12 cellular contexts compared by ENCODE assay signal in genomic region chr7:122532406-122533269, GRCh38.
A peak's percentile ranks its signal among the peaks of the same experiment; 100 is the strongest.
DNase-seq lines count a peak whose midpoint lies in the region; ATAC-seq, FAIRE-seq and TF ChIP-seq lines count a peak whose summit lies in the region.
"Had no signal": no experiment of that assay in that cellular context is flagged by ENCODE, and none has a peak within 500 bp of the region (broad histone marks: within the 10 kb centered on the region; RNA-seq: fewer than 3 reads in every experiment).

No MANE protein-coding gene starts in this region.

- DNase-seq in NCI-H345 treated with DMSO at 0.1 percent for 48 hours (lab: John Stamatoyannopoulos, UW; ENCODE audit: unreplicated experiment): peak; percentile 17
- no peak for DNase-seq in NCI-H345 (lab: John Stamatoyannopoulos, UW)
- peak; percentile 12 for DNase-seq in NCI-H1694 (lab: John Stamatoyannopoulos, UW)
- peak; percentile 31 for DNase-seq in endothelial cell of umbilical vein (ENCODE audit: low read depth, low spot score)
- DNase-seq in retina: peak; percentile 24
- no peak for DNase-seq in T-helper 17 cell
- DNase-seq in hypothalamus (lab: John Stamatoyannopoulos, UW): no peak
- DNase-seq in effector CD4-positive, alpha-beta T cell: no peak
- DNase-seq: activated gamma-delta T cell treated with Interleukin-2 at 50 U/mL for 16 hours; CD4-positive, alpha-beta memory T cell; left lung had no signal

- no peaks in the 10 kb centered on the region for H3K79me2 ChIP-seq in endothelial cell of umbilical vein (ENCODE audit: control insufficient read depth, insufficient read depth, low read length)

- H3K27ac Mint-ChIP-seq in T-helper 17 cell: no peak overlapping the region
- H3K27ac Mint-ChIP-seq: CD4-positive, alpha-beta memory T cell had no signal

- dilution Hi-C loops in endothelial cell of umbilical vein (cut with MboI; ENCODE audit: extremely low pct_ligation_motif_present, low sequenced_read_pairs): no loop called here

- TF ChIP-seq POLR2A in endothelial cell of umbilical vein (IDR thresholded peaks at IDR 0.05; ENCODE audit: low read depth, low read length): no peak

- no peaks in the 10 kb centered on the region for H3K9me3 ChIP-seq in endothelial cell of umbilical vein (replicated peaks; ENCODE audit: control insufficient read depth, insufficient read depth, low read length)
- no peaks in the 10 kb centered on the region for H3K9me3 ChIP-seq in T-helper 17 cell (ENCODE audit: control insufficient read depth, low read length, poor library complexity, severe bottlenecking)
- H3K9me3 ChIP-seq: HAP-1, left lung had no signal

- POLR2A ChIA-PET in endothelial cell of umbilical vein (lab: Charles Lee): no interaction called here

- no peak overlapping the region for H3K9ac ChIP-seq in endothelial cell of umbilical vein (replicated peaks; ENCODE audit: extremely low read depth, insufficient read depth, low read length)

- H3K27me3 ChIP-seq in endothelial cell of umbilical vein (ENCODE audit: control insufficient read depth in 2 of 2, insufficient read depth in 2 of 2, low read length in 2 of 2): no peaks in the 10 kb centered on the region
- H3K27me3 ChIP-seq: left lung had no signal

- TF ChIP-seq CTCF in endothelial cell of umbilical vein (IDR thresholded peaks at IDR 0.05; ENCODE audit: extremely low read depth in 1 of 2, insufficient read depth in 1 of 2, low read depth in 1 of 2, low read length in 2 of 2): peak in 1 of 2 donors; percentile 24

- H3K27ac ChIP-seq in endothelial cell of umbilical vein (ENCODE audit: insufficient read depth, low read depth, low read length): no peak overlapping the region
- H3K27ac ChIP-seq: left lung had no signal

- intact Hi-C loops in endothelial cell of umbilical vein (cut with micrococcal nuclease): loop anchor here (5.0 kb wide), 2 partner anchors 390 to 835 kb away; partner anchors contain the start of gene AASS

- peak; percentile 28 for FAIRE-seq in endothelial cell of umbilical vein (lab: Jason Lieb, UNC)

- H3K9me1 ChIP-seq in endothelial cell of umbilical vein (replicated peaks; ENCODE audit: control insufficient read depth, extremely low read depth, insufficient read depth, low read length): no peaks in the 10 kb centered on the region

- CTCF ChIA-PET in endothelial cell of umbilical vein (lab: Charles Lee): interaction anchor here (0.6 to 10.9 kb wide), 23 partner anchors 11 to 835 kb away, joined by 3 to 375 read pairs (median 4); no protein-coding TSS in a partner anchor

- no peak overlapping the region for H2AFZ ChIP-seq in endothelial cell of umbilical vein (ENCODE audit: low read depth, low read length)

- no peaks in the 10 kb centered on the region for H3K4me1 Mint-ChIP-seq in T-helper 17 cell
- H3K4me1 Mint-ChIP-seq: CD4-positive, alpha-beta memory T cell had no signal

- H3K4me2 ChIP-seq in endothelial cell of umbilical vein (ENCODE audit: insufficient read depth, low read length): no peak overlapping the region

- no peak overlapping the region for H3K4me3 ChIP-seq in endothelial cell of umbilical vein (replicated peaks in 1 of 3; ENCODE audit: insufficient read depth in 1 of 3, low read depth in 1 of 3, low read length in 3 of 3)
- H3K4me3 ChIP-seq: HAP-1, left lung had no signal

- no peaks in the 10 kb centered on the region for H3K27me3 Mint-ChIP-seq in T-helper 17 cell
- H3K27me3 Mint-ChIP-seq: CD4-positive, alpha-beta memory T cell had no signal

- BruUV-seq in endothelial cell of umbilical vein (replicated peaks; lab: Mats Ljungman, UMichigan): no TSS peak

- H3K4me1 ChIP-seq in endothelial cell of umbilical vein (ENCODE audit: control insufficient read depth, extremely low read depth, insufficient read depth, low read length): no peaks in the 10 kb centered on the region
- H3K4me1 ChIP-seq: HAP-1, left lung had no signal

- no peaks in the 10 kb centered on the region for H4K20me1 ChIP-seq in endothelial cell of umbilical vein (replicated peaks; ENCODE audit: control insufficient read depth, extremely low read depth, insufficient read depth, low read length)

- no peak for ATAC-seq in T-helper 17 cell
- ATAC-seq: left lung had no signal

- no peak overlapping the region for H3K4me3 Mint-ChIP-seq in T-helper 17 cell
- H3K4me3 Mint-ChIP-seq: CD4-positive, alpha-beta memory T cell had no signal

- no peaks in the 10 kb centered on the region for H3K36me3 ChIP-seq in endothelial cell of umbilical vein (ENCODE audit: control insufficient read depth in 2 of 2, extremely low read depth in 1 of 2, insufficient read depth in 2 of 2, low read length in 2 of 2)
- H3K36me3 ChIP-seq: HAP-1, left lung had no signal

- no peaks in the 10 kb centered on the region for H3K36me3 Mint-ChIP-seq in T-helper 17 cell (ENCODE audit: low read depth)
- H3K36me3 Mint-ChIP-seq: CD4-positive, alpha-beta memory T cell had no signal

TF ChIP-seq in endothelial cell of umbilical vein, 7 proteins besides CTCF, POLR2A, EP300 and RAD21:
- TF ChIP-seq GATA2 (IDR thresholded peaks at IDR 0.05; ENCODE audit: insufficient read depth, insufficient read length, low read depth, low read length) (no peak), MAX (IDR thresholded peaks at IDR 0.05; ENCODE audit: insufficient read depth, insufficient read length) (no peak), JUN (IDR thresholded peaks at IDR 0.05; ENCODE audit: borderline replicate concordance, insufficient read depth, insufficient read length, low read depth) (no peak), MYC (IDR thresholded peaks at IDR 0.05; ENCODE audit: low read depth, low read length) (no peak)

Comparison
In these comparisons a context has a peak if more than half of its experiments do, and no peak if none do; other contexts are left out.
1. DNase-seq: peak in NCI-H345 treated with DMSO at 0.1 percent for 48 hours (single experiment), NCI-H1694 (single experiment), endothelial cell of umbilical vein (single experiment) and retina (single experiment); none in NCI-H345 (single experiment), T-helper 17 cell (0 of 3), hypothalamus (0 of 51) and effector CD4-positive, alpha-beta T cell (single experiment).